ENCODE assay signal across 10 cellular contexts in the genomic region with DNA sequence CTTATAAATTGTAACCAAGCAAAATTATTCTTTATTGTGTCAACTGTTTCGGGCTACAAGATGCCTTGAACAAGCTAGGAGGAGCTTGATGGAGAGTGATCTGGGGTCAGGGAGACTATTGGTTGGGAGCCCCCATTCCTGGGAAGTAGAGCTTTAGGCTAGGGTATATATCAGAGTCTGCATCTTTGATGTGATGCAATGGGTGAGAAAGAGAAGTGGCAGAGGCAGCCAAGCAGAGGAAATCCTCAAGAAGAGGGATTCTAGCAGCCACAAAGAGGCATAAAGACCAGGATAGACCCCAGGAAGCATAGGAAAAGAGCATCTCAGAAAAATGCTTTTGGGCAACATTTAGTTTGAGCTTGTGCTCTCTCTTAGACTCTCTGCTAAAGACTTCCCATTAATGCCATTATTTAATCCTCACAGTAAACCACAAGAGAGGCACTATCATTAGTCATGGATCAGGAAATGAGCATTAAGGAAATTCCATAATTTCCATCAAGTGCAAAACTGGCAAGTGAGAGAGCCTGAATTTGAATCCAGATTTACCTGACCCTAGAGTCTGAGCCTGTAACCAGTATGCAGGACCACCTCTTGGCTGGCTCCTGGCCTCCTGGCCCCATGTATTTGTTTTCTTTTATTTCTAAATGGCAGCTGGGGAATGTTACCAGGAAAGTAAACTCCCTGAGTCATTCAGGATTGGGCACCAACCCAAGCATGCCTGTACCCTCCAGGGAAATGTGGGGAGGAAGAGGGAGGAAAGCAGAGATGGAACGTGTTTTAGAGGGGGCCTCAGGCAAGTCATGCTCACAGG.
DNase-seq lines count a peak whose midpoint lies in the region; ATAC-seq and TF ChIP-seq lines count a peak whose summit lies in the region.
"Had no signal": no experiment of that assay in that cellular context is flagged by ENCODE, and none has a peak within 500 bp of the region (broad histone marks: within the 10 kb centered on the region; RNA-seq: fewer than 3 reads in every experiment).

No MANE protein-coding gene starts in this region.

- ATAC-seq in GM21619 (IDR thresholded peaks at IDR 0.05; ENCODE audit: unreplicated experiment), result no peak
- no peak for ATAC-seq in HG02884 (IDR thresholded peaks at IDR 0.05; ENCODE audit: unreplicated experiment)
- ATAC-seq: upper lobe of right lung had no signal

- H3K9ac ChIP-seq in mesendoderm (ENCODE audit: low read length) (no peak overlapping the region), Karpas-422 (ENCODE audit: low read length) (no peak overlapping the region)

- no peaks in the 10 kb centered on the region for H3K36me3 ChIP-seq in mesendoderm (ENCODE audit: control insufficient read depth, insufficient read depth, low read length)
- no peaks in the 10 kb centered on the region for H3K36me3 ChIP-seq in Karpas-422 (ENCODE audit: insufficient read depth, low read length)
- H3K36me3 ChIP-seq: upper lobe of right lung had no signal

- H3K18ac ChIP-seq in mesendoderm (ENCODE audit: low read length), result peak overlapping the region; percentile 82

- peak; percentile 68 for DNase-seq in AG09309 (ENCODE audit: low read depth)
- DNase-seq in LoVo (ENCODE audit: low spot score), result peak; percentile 36
- peak; percentile 84 for DNase-seq in choroid plexus epithelial cell (ENCODE audit: low read depth)
- peak; percentile 40 for DNase-seq in mesendoderm
- DNase-seq in Karpas-422, result no peak
- no peak for DNase-seq in globus pallidus (ENCODE audit: low spot score)
- DNase-seq: activated naive CD4-positive, alpha-beta T cell treated with anti-CD3 and anti-CD28 coated beads for 36 hours; upper lobe of right lung had no signal

- no peaks in the 10 kb centered on the region for H3K79me1 ChIP-seq in mesendoderm (ENCODE audit: low read length)

- no peak for TF ChIP-seq CTCF in AG09309 (IDR thresholded peaks at IDR 0.05; ENCODE audit: control insufficient read depth, insufficient read depth, low read depth, low read length, missing control alignments)
- TF ChIP-seq CTCF in choroid plexus epithelial cell (conservative IDR thresholded peaks at IDR 0.05; ENCODE audit: low read depth, low read length), result no peak

- no peak overlapping the region for H3K23ac ChIP-seq in mesendoderm (ENCODE audit: low read length)

- no peak overlapping the region for H3K56ac ChIP-seq in mesendoderm (ENCODE audit: low read length)

- no peak overlapping the region for H2BK5ac ChIP-seq in mesendoderm (ENCODE audit: low read length)

- H3K4me3 ChIP-seq in AG09309 (ENCODE audit: control insufficient read depth, low read depth, low read length) (no peak overlapping the region), choroid plexus epithelial cell (ENCODE audit: low read depth, low read length) (no peak overlapping the region), mesendoderm (ENCODE audit: low read length) (no peak overlapping the region), Karpas-422 (ENCODE audit: low read length) (no peak overlapping the region)
- H3K4me3 ChIP-seq: upper lobe of right lung had no signal

- peak overlapping the region; percentile 64 for H2BK15ac ChIP-seq in mesendoderm (replicated peaks; ENCODE audit: low read depth)

- WGBS in mesendoderm (ENCODE audit: extremely low coverage, insufficient coverage, low lambda C conversion rate), result no CpG with 5 or more reads among the region's 2 CpGs

- no peak overlapping the region for H2AFZ ChIP-seq in Karpas-422 (ENCODE audit: low read length)

- H3K27me3 ChIP-seq in mesendoderm (ENCODE audit: insufficient read depth, low read length, poor library complexity) (no peaks in the 10 kb centered on the region), Karpas-422 (ENCODE audit: low read length) (no peaks in the 10 kb centered on the region)
- H3K27me3 ChIP-seq: upper lobe of right lung had no signal

- no peak overlapping the region for H3K27ac ChIP-seq in mesendoderm (ENCODE audit: low read depth, low read length)
- no peak overlapping the region for H3K27ac ChIP-seq in Karpas-422 (ENCODE audit: low read length)
- H3K27ac ChIP-seq: upper lobe of right lung had no signal

- H3K9me3 ChIP-seq in Karpas-422 (ENCODE audit: low read length), result no peaks in the 10 kb centered on the region
- H3K9me3 ChIP-seq: upper lobe of right lung had no signal

- H4K8ac ChIP-seq in mesendoderm (ENCODE audit: low read depth, low read length), result no peak overlapping the region

- H3K4me1 ChIP-seq in mesendoderm (ENCODE audit: control insufficient read depth, low read depth, low read length), result no peaks in the 10 kb centered on the region
- no peaks in the 10 kb centered on the region for H3K4me1 ChIP-seq in Karpas-422 (ENCODE audit: low read length)

- no peaks in the 10 kb centered on the region for H3K9me2 ChIP-seq in Karpas-422 (replicated peaks; ENCODE audit: insufficient read depth, low read length)

- H2BK120ac ChIP-seq in mesendoderm (ENCODE audit: low read depth, low read length), result no peak overlapping the region

- no peak overlapping the region for H3K4me2 ChIP-seq in mesendoderm (ENCODE audit: low read length)
- no peak overlapping the region for H3K4me2 ChIP-seq in Karpas-422 (ENCODE audit: low read depth, low read length, poor library complexity, severe bottlenecking)

- no peak overlapping the region for H4K5ac ChIP-seq in mesendoderm (ENCODE audit: low read length)

- no peaks in the 10 kb centered on the region for H4K20me1 ChIP-seq in Karpas-422 (ENCODE audit: insufficient read depth, low read depth, low read length)

- H2AK5ac ChIP-seq in mesendoderm (ENCODE audit: low read length), result no peak overlapping the region

- H3K4ac ChIP-seq in mesendoderm (ENCODE audit: low read depth, low read length), result peak overlapping the region; percentile 16

- H3K79me2 ChIP-seq in mesendoderm (ENCODE audit: control insufficient read depth, insufficient read depth, low read length) (no peaks in the 10 kb centered on the region), Karpas-422 (ENCODE audit: low read length) (no peaks in the 10 kb centered on the region)

Comparison
In these comparisons a context has a peak if more than half of its experiments do, and no peak if none do; other contexts are left out.
1. DNase-seq: peak in AG09309 (single experiment), LoVo (single experiment), choroid plexus epithelial cell (single experiment) and mesendoderm (single experiment); none in Karpas-422 (single experiment) and globus pallidus (single experiment).